ENCODE assay signal across 13 cellular contexts in the genomic region with DNA sequence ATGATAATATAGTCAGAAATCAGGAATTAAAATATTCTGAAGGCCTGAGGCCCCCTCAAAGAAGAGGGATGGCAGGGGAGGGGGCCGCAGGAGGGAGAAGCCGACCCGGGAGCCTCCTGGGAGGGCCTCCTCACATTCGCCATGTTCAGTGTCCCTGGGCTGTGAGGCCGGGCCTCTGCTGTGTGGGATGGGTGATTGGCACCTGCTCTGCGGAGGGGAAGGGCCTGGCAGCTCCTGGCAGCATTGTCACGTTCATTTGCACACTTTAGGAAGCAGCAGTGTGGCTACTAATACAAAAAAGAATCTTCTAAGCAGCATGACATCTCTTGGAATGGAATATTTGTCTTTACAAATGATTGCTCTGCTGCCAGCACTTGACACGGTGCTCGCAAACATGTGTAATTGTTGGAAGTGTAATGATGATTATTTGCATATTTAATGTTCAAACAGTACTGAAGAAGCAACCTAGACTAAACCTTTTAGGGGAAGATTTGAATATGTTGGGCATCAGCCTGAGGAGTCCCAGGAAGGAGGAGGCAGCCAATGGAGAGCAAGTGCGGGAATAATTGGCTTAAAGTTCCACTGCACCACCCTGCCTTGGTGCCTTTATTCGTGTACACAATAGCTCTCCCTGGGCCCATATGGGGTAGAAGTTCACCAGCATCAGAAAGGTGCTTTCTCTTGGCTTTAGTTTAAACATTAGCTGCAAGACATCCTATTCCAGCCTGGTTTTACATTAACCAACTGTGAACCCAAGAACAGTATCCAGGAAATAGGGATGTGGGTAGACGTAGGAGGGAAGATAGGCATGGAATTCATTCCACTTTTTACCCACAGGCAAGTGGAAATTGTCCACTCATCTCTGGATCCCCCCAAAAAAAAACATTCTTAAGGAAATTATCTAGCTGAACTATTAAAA.
DNase-seq lines count a peak whose midpoint lies in the region; ATAC-seq and TF ChIP-seq lines count a peak whose summit lies in the region.
"Had no signal": no experiment of that assay in that cellular context is flagged by ENCODE, and none has a peak within 500 bp of the region (broad histone marks: within the 10 kb centered on the region; RNA-seq: fewer than 3 reads in every experiment).

No MANE protein-coding gene starts in this region.

- intact Hi-C loops in heart right ventricle (cut with DNase I), result loop anchor here in 1 of 10 donors (10.0 kb wide), 1 partner anchor 1778 kb away; no protein-coding TSS in a partner anchor

- H3K4me1 ChIP-seq in effector memory CD4-positive, alpha-beta T cell (ENCODE audit: control insufficient read depth, insufficient read depth, low read length, poor library complexity, severe bottlenecking), result no peaks in the 10 kb centered on the region
- no peaks in the 10 kb centered on the region for H3K4me1 ChIP-seq in heart right ventricle

- no peaks in the 10 kb centered on the region for H3K36me3 ChIP-seq in effector memory CD4-positive, alpha-beta T cell (ENCODE audit: control insufficient read depth, insufficient read depth, low read length)
- no peaks in the 10 kb centered on the region for H3K36me3 ChIP-seq in heart right ventricle
- H3K36me3 ChIP-seq: SJCRH30 had no signal

- no peaks in the 10 kb centered on the region for H3K27me3 Mint-ChIP-seq in activated T-helper 17 cell treated with anti-CD3 and anti-CD28 coated beads, Interleukin-2, amount 50 U/mL, for 72 hours

- no peak for ATAC-seq in heart right ventricle
- ATAC-seq in activated T-helper 17 cell treated with anti-CD3 and anti-CD28 coated beads, Interleukin-2, amount 50 U/mL, for 72 hours (replicated peaks), result no peak
- ATAC-seq: PC-3 had no signal

- no peak overlapping the region for H3K4me3 Mint-ChIP-seq in activated T-helper 17 cell treated with anti-CD3 and anti-CD28 coated beads, Interleukin-2, amount 50 U/mL, for 72 hours

- H3K27ac Mint-ChIP-seq in activated T-helper 17 cell treated with anti-CD3 and anti-CD28 coated beads, Interleukin-2, amount 50 U/mL, for 72 hours, result no peak overlapping the region

- H3K36me3 Mint-ChIP-seq in activated T-helper 17 cell treated with anti-CD3 and anti-CD28 coated beads, Interleukin-2, amount 50 U/mL, for 72 hours (ENCODE audit: low read depth), result no peaks in the 10 kb centered on the region

- H3K9me3 Mint-ChIP-seq in activated T-helper 17 cell treated with anti-CD3 and anti-CD28 coated beads, Interleukin-2, amount 50 U/mL, for 72 hours, result peaks cover 9% of the 10 kb centered on the region

- no peak overlapping the region for H3K4me3 ChIP-seq in effector memory CD4-positive, alpha-beta T cell (ENCODE audit: insufficient read depth, low read depth, low read length, poor library complexity, severe bottlenecking)
- H3K4me3 ChIP-seq in heart right ventricle, result no peak overlapping the region
- H3K4me3 ChIP-seq: SJCRH30 had no signal

- in situ Hi-C loops in Caki2 (cut with HindIII; ENCODE audit: low pct_unique_long_range_greater_than_20kb, low sequenced_read_pairs), result no loop called here

- no peaks in the 10 kb centered on the region for H3K4me1 Mint-ChIP-seq in activated T-helper 17 cell treated with anti-CD3 and anti-CD28 coated beads, Interleukin-2, amount 50 U/mL, for 72 hours

- H3K27ac ChIP-seq in effector memory CD4-positive, alpha-beta T cell (ENCODE audit: insufficient read depth, low read length, poor library complexity, severe bottlenecking), result no peak overlapping the region
- no peak overlapping the region for H3K27ac ChIP-seq in heart right ventricle
- H3K27ac ChIP-seq: SJCRH30 had no signal

- WGBS in heart right ventricle, 2 donors, result 76 to 77% methylated on average over 12 of the region's 12 CpGs

- DNase-seq in Caki2 (ENCODE audit: low read depth), result peak; percentile 63
- DNase-seq in NCI-H82 treated with DMSO at 0.1 percent for 48 hours (lab: John Stamatoyannopoulos, UW; ENCODE audit: unreplicated experiment), result peak; percentile 19
- DNase-seq in kidney glomerular epithelial cell (lab: John Stamatoyannopoulos, UW), result peak; percentile 60
- peak; percentile 48 for DNase-seq in mucosa of gallbladder (ENCODE audit: low spot score)
- DNase-seq in effector memory CD4-positive, alpha-beta T cell, result no peak
- DNase-seq in NCI-H2196 (lab: John Stamatoyannopoulos, UW; ENCODE audit: unreplicated experiment), result no peak
- DNase-seq in heart right ventricle, result no peak
- DNase-seq: C1 segment of cervical spinal cord, NCI-H1092 treated with DMSO at 0.1 percent for 48 hours, NCI-H2081 treated with DMSO at 0.1 percent for 48 hours, PC-3, SJCRH30 had no signal

- no peaks in the 10 kb centered on the region for H3K9me3 ChIP-seq in effector memory CD4-positive, alpha-beta T cell (ENCODE audit: control insufficient read depth, low read length)
- no peaks in the 10 kb centered on the region for H3K9me3 ChIP-seq in heart right ventricle
- H3K9me3 ChIP-seq: SJCRH30 had no signal

- H3K27me3 ChIP-seq in effector memory CD4-positive, alpha-beta T cell (replicated peaks; ENCODE audit: control insufficient read depth, insufficient read depth, low read length, poor library complexity, severe bottlenecking), result no peaks in the 10 kb centered on the region
- peaks cover 0 to 3% (median 0%) of the 10 kb centered on the region in 7 donors for H3K27me3 ChIP-seq in heart right ventricle
- H3K27me3 ChIP-seq: SJCRH30 had no signal

- no peak for TF ChIP-seq CTCF in heart right ventricle (IDR thresholded peaks at IDR 0.05)

Comparison
In these comparisons a context has a peak if more than half of its experiments do, and no peak if none do; other contexts are left out.
1. DNase-seq: peak in Caki2 (single experiment), NCI-H82 treated with DMSO at 0.1 percent for 48 hours (single experiment), kidney glomerular epithelial cell (single experiment) and mucosa of gallbladder (single experiment); none in effector memory CD4-positive, alpha-beta T cell (0 of 3), NCI-H2196 (single experiment) and heart right ventricle (0 of 2).